ENCODE assay signal across 18 cellular contexts in the genomic region with DNA sequence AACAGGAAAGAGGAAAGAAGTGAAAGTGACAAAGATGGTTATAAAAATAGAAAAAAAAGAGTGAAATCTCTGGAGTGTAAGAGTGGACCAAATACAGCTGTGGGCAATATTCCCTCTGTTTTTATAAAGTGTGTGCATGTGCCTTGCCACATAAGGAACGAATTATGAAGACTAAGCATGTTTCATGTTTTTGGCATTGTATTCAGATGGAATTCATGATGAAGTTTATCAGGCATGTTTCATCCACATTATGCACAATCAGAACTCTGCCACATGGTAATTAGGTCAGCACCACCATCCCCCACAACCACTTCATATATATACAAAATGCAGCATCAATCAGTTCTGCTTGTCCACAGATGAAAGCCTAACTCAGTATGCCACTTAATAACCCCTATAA.
DNase-seq lines count a peak whose midpoint lies in the region; ATAC-seq and TF ChIP-seq lines count a peak whose summit lies in the region.
"Had no signal": no experiment of that assay in that cellular context is flagged by ENCODE, and none has a peak within 500 bp of the region (broad histone marks: within the 10 kb centered on the region; RNA-seq: fewer than 3 reads in every experiment).

No MANE protein-coding gene starts in this region.

- ATAC-seq in HG03442 (IDR thresholded peaks at IDR 0.05; ENCODE audit: unreplicated experiment) (no peak), left lung (no peak)
- ATAC-seq: GM12878 had no signal

- peak; percentile 25 for DNase-seq in HCEC 1CT
- DNase-seq in fibroblast of gingiva (ENCODE audit: low read depth): peak; percentile 88
- peak; percentile 35 for DNase-seq in stromal cell of bone marrow (ENCODE audit: low read depth)
- DNase-seq in left lung: no peak
- DNase-seq in spleen: no peak
- DNase-seq in activated CD8-positive, alpha-beta memory T cell treated with anti-CD3 and anti-CD28 coated beads, Interleukin-2, amount 50 U/mL, for 4 hours: no peak
- DNase-seq: C1 segment of cervical spinal cord, DMS153, H9, NCI-H1417 treated with DMSO at 0.1 percent for 48 hours, NCI-H2107, NCI-H226, NCI-H526, OCI-M1 had no signal

- no peaks in the 10 kb centered on the region for H3K27me3 ChIP-seq in left lung
- H3K27me3 ChIP-seq in spleen (replicated peaks in 1 of 7): no peaks in the 10 kb centered on the region
- H3K27me3 ChIP-seq: SJSA1 had no signal

- TF ChIP-seq CTCF in VCaP (conservative IDR thresholded peaks at IDR 0.05) (no peak), left lung (IDR thresholded peaks at IDR 0.05) (no peak), spleen (IDR thresholded peaks at IDR 0.05 in 8 of 11, conservative IDR thresholded peaks at IDR 0.05 in 3 of 11) (no peak)

- TF ChIP-seq POLR2A in spleen (IDR thresholded peaks at IDR 0.05): no peak

- intact Hi-C loops in left lung (cut with DNase I) (no loop called here), spleen (cut with DNase I; ENCODE audit: low total_unique reads) (no loop called here)

- H3K27ac ChIP-seq in VCaP (peak overlapping the region; percentile 43), left lung (no peak overlapping the region), spleen (no peak overlapping the region)
- H3K27ac ChIP-seq: SJSA1 had no signal

- H3K9me3 ChIP-seq in left lung: no peaks in the 10 kb centered on the region
- no peaks in the 10 kb centered on the region for H3K9me3 ChIP-seq in spleen
- H3K9me3 ChIP-seq: SJSA1 had no signal

- WGBS in spleen, 5 donors: 57 to 66% (median 62%) methylated on average over 1 of the region's 1 CpG

- peaks cover 3 to 9% of the 10 kb centered on the region in 2 donors for H3K4me1 ChIP-seq in left lung
- peaks cover 0 to 5% (median 0%) of the 10 kb centered on the region in 6 donors for H3K4me1 ChIP-seq in spleen

- H3K36me3 ChIP-seq in left lung (no peaks in the 10 kb centered on the region), spleen (no peaks in the 10 kb centered on the region)
- H3K36me3 ChIP-seq: SJSA1 had no signal

- H3K4me3 ChIP-seq in left lung (no peak overlapping the region), spleen (no peak overlapping the region)
- H3K4me3 ChIP-seq: GM12878, SJSA1 had no signal

Comparison
In these comparisons a context has a peak if more than half of its experiments do, and no peak if none do; other contexts are left out.
1. DNase-seq: peak in HCEC 1CT (single experiment), fibroblast of gingiva (single experiment) and stromal cell of bone marrow (single experiment); none in left lung (0 of 2), spleen (single experiment) and activated CD8-positive, alpha-beta memory T cell treated with anti-CD3 and anti-CD28 coated beads, Interleukin-2, amount 50 U/mL, for 4 hours (single experiment).